16 cellular contexts compared by ENCODE assay signal in genomic region chr14:98368214-98368613, GRCh38.
"Had no signal": no experiment of that assay in that cellular context is flagged by ENCODE, and none has a peak within 500 bp of the region (broad histone marks: within the 10 kb centered on the region; RNA-seq: fewer than 3 reads in every experiment).

No MANE protein-coding gene starts in this region.

- H3K9me3 Mint-ChIP-seq: activated T-cell treated with anti-CD3 and anti-CD28 coated beads, Interleukin-2, amount 50 U/mL, for 24 hours had no signal

- H3K27ac Mint-ChIP-seq: nephron; stimulated activated naive B cell treated with anti-CD40 and anti-IgM and Interleukin-4, amounts not matched to agents 10 μg/mL and 1 μg/mL and 100 μg/mL, for 72 hours; T-helper 2 cell treated with Interferon-gamma antibody and Interleukin-4, amounts not matched to agents 5 μg/mL and 100 μg/mL, for 36 hours had no signal

- H3K27ac ChIP-seq: colonic mucosa, tibial nerve had no signal

- FAIRE-seq: endometrium, frontal cortex had no signal

- H3K36me3 Mint-ChIP-seq: stimulated activated naive B cell treated with anti-CD40 and anti-IgM and Interleukin-4, amounts not matched to agents 10 μg/mL and 1 μg/mL and 100 μg/mL, for 72 hours had no signal

- H3K27me3 ChIP-seq: colonic mucosa, tibial nerve had no signal

- H3K9me3 ChIP-seq: colonic mucosa had no signal

- H3K4me1 Mint-ChIP-seq: nephron; stimulated activated naive B cell treated with anti-CD40 and anti-IgM and Interleukin-4, amounts not matched to agents 10 μg/mL and 1 μg/mL and 100 μg/mL, for 72 hours had no signal

- H3K4me3 ChIP-seq: colonic mucosa, tibial nerve had no signal

- H3K4me3 Mint-ChIP-seq: activated T-cell treated with anti-CD3 and anti-CD28 coated beads, Interleukin-2, amount 50 U/mL, for 24 hours; nephron; stimulated activated naive B cell treated with anti-CD40 and anti-IgM and Interleukin-4, amounts not matched to agents 10 μg/mL and 1 μg/mL and 100 μg/mL, for 72 hours; T-helper 2 cell treated with Interferon-gamma antibody and Interleukin-4, amounts not matched to agents 5 μg/mL and 100 μg/mL, for 36 hours had no signal

- H3K27me3 Mint-ChIP-seq: activated T-cell treated with anti-CD3 and anti-CD28 coated beads, Interleukin-2, amount 50 U/mL, for 24 hours; stimulated activated naive B cell treated with anti-CD40 and anti-IgM and Interleukin-4, amounts not matched to agents 10 μg/mL and 1 μg/mL and 100 μg/mL, for 72 hours had no signal

- ATAC-seq: stimulated activated naive B cell treated with anti-CD40 and anti-IgM and Interleukin-4, amounts not matched to agents 10 μg/mL and 1 μg/mL and 100 μg/mL, for 72 hours had no signal

- DNase-seq: activated CD4-positive, alpha-beta T cell treated with anti-CD3 and anti-CD28 coated beads, Interleukin-2, amount 50 U/mL, for 48 hours; activated effector memory CD4-positive, alpha-beta T cell treated with Interleukin-2 at 50 U/mL for 16 hours; activated naive CD4-positive, alpha-beta T cell treated with anti-CD3 and anti-CD28 coated beads, Interleukin-2, amount 50 U/mL, for 16 hours; activated T-cell treated with anti-CD3 and anti-CD28 coated beads, Interleukin-2, amount 50 U/mL, for 24 hours; colonic mucosa; kidney glomerular epithelial cell; mesendoderm; nucleus accumbens; posterior cingulate gyrus; retina; stimulated activated naive B cell treated with anti-CD40 and anti-IgM and Interleukin-4, amounts not matched to agents 10 μg/mL and 1 μg/mL and 100 μg/mL, for 72 hours had no signal

- H3K36me3 ChIP-seq: colonic mucosa, tibial nerve had no signal

- H3K4me1 ChIP-seq: colonic mucosa, tibial nerve had no signal
